In genomic region chr4:70571772-70572171, GRCh38 we compare ENCODE assay signal across 1 cellular context.
TF ChIP-seq lines count a peak whose summit lies in the region.

No MANE protein-coding gene starts in this region.

TF ChIP-seq in H1, 55 proteins besides CTCF, POLR2A, EP300 and RAD21:
- TF ChIP-seq MAFK (IDR thresholded peaks at IDR 0.05; ENCODE audit: low read depth, low read length) (no peak), KDM4A (IDR thresholded peaks at IDR 0.05; ENCODE audit: low read depth, low read length, severe bottlenecking) (no peak), ASH2L (IDR thresholded peaks at IDR 0.05; ENCODE audit: low read length) (no peak), KDM5A (IDR thresholded peaks at IDR 0.05; ENCODE audit: low read length) (no peak), CBX8 (IDR thresholded peaks at IDR 0.05; ENCODE audit: borderline replicate concordance, low read depth, low read length) (no peak), CREB1 (IDR thresholded peaks at IDR 0.05) (no peak), RXRA (IDR thresholded peaks at IDR 0.05; ENCODE audit: insufficient read depth, low read depth, low read length) (no peak), GTF2F1 (IDR thresholded peaks at IDR 0.05; ENCODE audit: borderline replicate concordance, low read depth, low read length) (no peak), RNF2 (IDR thresholded peaks at IDR 0.05; ENCODE audit: borderline replicate concordance, low read depth, low read length, missing control alignments, poor library complexity, severe bottlenecking) (no peak), EGR1 (IDR thresholded peaks at IDR 0.05; ENCODE audit: borderline replicate concordance, low read depth, low read length) (no peak), NANOG (IDR thresholded peaks at IDR 0.05; ENCODE audit: insufficient read depth, low read depth, low read length, poor library complexity, severe bottlenecking) (no peak), RBBP5 (IDR thresholded peaks at IDR 0.05; ENCODE audit: borderline replicate concordance, low read depth, low read length) (no peak), TEAD4 (IDR thresholded peaks at IDR 0.05; ENCODE audit: low read depth, low read length) (no peak), SP4 (IDR thresholded peaks at IDR 0.05; ENCODE audit: low read length) (no peak), PHF8 (conservative IDR thresholded peaks at IDR 0.05; ENCODE audit: low read depth, low read length) (no peak), KDM1A (IDR thresholded peaks at IDR 0.05; ENCODE audit: borderline replicate concordance, low read length) (no peak), RFX5 (IDR thresholded peaks at IDR 0.05; ENCODE audit: borderline replicate concordance, low read depth, low read length) (no peak)
